1 cellular context compared by ENCODE assay signal in the genomic region with DNA sequence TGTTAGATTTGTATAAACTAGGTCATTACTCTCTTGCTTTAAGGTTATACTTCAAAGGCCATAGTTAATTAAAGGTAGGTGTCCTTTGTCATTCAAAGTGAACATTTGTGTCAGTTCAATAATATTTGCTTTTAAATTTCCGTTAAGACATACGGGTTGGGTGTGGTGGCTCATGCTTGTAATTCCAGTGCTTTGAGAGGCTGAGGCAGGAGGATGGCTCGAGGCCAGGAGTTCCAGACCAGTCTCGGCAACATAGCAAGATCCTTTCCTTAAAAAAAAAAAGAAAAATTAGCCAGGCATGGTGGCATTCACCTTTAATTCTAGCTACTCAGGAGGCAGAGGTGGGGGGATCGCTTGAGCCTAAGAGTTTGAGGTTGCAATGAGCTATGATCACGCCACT.
TF ChIP-seq lines count a peak whose summit lies in the region.

No MANE protein-coding gene starts in this region.

TF ChIP-seq in GM23338, 12 proteins besides CTCF, POLR2A, EP300 and RAD21 (continued from another document):
- TF ChIP-seq, protein P1, sequence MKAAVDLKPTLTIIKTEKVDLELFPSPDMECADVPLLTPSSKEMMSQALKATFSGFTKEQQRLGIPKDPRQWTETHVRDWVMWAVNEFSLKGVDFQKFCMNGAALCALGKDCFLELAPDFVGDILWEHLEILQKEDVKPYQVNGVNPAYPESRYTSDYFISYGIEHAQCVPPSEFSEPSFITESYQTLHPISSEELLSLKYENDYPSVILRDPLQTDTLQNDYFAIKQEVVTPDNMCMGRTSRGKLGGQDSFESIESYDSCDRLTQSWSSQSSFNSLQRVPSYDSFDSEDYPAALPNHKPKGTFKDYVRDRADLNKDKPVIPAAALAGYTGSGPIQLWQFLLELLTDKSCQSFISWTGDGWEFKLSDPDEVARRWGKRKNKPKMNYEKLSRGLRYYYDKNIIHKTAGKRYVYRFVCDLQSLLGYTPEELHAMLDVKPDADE (IDR thresholded peaks at IDR 0.05), result no peak
- TF ChIP-seq, protein P2, sequence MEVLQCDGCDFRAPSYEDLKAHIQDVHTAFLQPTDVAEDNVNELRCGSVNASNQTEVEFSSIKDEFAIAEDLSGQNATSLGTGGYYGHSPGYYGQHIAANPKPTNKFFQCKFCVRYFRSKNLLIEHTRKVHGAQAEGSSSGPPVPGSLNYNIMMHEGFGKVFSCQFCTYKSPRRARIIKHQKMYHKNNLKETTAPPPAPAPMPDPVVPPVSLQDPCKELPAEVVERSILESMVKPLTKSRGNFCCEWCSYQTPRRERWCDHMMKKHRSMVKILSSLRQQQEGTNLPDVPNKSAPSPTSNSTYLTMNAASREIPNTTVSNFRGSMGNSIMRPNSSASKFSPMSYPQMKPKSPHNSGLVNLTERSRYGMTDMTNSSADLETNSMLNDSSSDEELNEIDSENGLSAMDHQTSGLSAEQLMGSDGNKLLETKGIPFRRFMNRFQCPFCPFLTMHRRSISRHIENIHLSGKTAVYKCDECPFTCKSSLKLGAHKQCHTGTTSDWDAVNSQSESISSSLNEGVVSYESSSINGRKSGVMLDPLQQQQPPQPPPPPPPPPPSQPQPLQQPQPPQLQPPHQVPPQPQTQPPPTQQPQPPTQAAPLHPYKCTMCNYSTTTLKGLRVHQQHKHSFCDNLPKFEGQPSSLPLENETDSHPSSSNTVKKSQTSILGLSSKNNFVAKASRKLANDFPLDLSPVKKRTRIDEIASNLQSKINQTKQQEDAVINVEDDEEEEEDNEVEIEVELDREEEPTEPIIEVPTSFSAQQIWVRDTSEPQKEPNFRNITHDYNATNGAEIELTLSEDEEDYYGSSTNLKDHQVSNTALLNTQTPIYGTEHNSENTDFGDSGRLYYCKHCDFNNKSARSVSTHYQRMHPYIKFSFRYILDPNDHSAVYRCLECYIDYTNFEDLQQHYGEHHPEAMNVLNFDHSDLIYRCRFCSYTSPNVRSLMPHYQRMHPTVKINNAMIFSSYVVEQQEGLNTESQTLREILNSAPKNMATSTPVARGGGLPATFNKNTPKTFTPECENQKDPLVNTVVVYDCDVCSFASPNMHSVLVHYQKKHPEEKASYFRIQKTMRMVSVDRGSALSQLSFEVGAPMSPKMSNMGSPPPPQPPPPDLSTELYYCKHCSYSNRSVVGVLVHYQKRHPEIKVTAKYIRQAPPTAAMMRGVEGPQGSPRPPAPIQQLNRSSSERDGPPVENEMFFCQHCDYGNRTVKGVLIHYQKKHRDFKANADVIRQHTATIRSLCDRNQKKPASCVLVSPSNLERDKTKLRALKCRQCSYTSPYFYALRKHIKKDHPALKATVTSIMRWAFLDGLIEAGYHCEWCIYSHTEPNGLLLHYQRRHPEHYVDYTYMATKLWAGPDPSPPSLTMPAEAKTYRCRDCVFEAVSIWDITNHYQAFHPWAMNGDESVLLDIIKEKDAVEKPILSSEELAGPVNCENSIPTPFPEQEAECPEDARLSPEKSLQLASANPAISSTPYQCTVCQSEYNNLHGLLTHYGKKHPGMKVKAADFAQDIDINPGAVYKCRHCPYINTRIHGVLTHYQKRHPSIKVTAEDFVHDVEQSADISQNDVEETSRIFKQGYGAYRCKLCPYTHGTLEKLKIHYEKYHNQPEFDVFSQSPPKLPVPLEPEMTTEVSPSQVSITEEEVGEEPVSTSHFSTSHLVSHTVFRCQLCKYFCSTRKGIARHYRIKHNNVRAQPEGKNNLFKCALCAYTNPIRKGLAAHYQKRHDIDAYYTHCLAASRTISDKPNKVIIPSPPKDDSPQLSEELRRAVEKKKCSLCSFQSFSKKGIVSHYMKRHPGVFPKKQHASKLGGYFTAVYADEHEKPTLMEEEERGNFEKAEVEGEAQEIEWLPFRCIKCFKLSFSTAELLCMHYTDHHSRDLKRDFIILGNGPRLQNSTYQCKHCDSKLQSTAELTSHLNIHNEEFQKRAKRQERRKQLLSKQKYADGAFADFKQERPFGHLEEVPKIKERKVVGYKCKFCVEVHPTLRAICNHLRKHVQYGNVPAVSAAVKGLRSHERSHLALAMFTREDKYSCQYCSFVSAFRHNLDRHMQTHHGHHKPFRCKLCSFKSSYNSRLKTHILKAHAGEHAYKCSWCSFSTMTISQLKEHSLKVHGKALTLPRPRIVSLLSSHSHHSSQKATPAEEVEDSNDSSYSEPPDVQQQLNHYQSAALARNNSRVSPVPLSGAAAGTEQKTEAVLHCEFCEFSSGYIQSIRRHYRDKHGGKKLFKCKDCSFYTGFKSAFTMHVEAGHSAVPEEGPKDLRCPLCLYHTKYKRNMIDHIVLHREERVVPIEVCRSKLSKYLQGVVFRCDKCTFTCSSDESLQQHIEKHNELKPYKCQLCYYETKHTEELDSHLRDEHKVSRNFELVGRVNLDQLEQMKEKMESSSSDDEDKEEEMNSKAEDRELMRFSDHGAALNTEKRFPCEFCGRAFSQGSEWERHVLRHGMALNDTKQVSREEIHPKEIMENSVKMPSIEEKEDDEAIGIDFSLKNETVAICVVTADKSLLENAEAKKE (CRISPR knock-in tag; IDR thresholded peaks at IDR 0.05), result no peak
